In genomic region chr13:106998664-106999063, GRCh38 we compare ENCODE assay signal across 25 cellular contexts.
"Had no signal": no experiment of that assay in that cellular context is flagged by ENCODE, and none has a peak within 500 bp of the region (broad histone marks: within the 10 kb centered on the region; RNA-seq: fewer than 3 reads in every experiment).

No MANE protein-coding gene starts in this region.

- ATAC-seq: left colon; natural killer cell; right lobe of liver; stimulated activated memory B cell treated with anti-CD40 and anti-IgM and Interleukin-4, amounts not matched to agents 10 μg/mL and 1 μg/mL and 100 μg/mL, for 72 hours; stimulated activated naive CD8-positive, alpha-beta T cell treated with anti-CD3 and anti-CD28 coated beads, Interleukin-15, amount 100 ng/mL, for 72 hours had no signal

- DNase-seq: hypothalamus; immature natural killer cell; kidney; left colon; left ventricle myocardium inferior; mesendoderm; naive B cell; natural killer cell; nephron progenitor cell; ovary; right lobe of liver; stimulated activated CD4-positive, alpha-beta T cell treated with anti-CD3 and anti-CD28 coated beads, Interleukin-1b, Interleukin-23, amount 100 ng/mL, for 48 hours; stimulated activated CD4-positive, alpha-beta T cell treated with anti-CD3 and anti-CD28 coated beads, Interleukin-2, amount 100 ng/mL, for 48 hours; stimulated activated CD4-positive, alpha-beta T cell treated with anti-CD3 and anti-CD28 coated beads, Interleukin-4, amount 100 ng/mL, for 4 hours; stimulated activated CD8-positive, alpha-beta memory T cell treated with anti-CD3 and anti-CD28 coated beads, Interleukin-4, amount 100 ng/mL, for 48 hours; stimulated activated naive CD4-positive, alpha-beta T cell treated with Interleukin-2 at 50 U/mL for 16 hours; stimulated activated naive CD8-positive, alpha-beta T cell treated with anti-CD3 and anti-CD28 coated beads, Interleukin-15, amount 100 ng/mL, for 72 hours; substantia nigra had no signal

- FAIRE-seq: islet of Langerhans, kidney had no signal

- H3K4me1 ChIP-seq: left ventricle myocardium inferior, right atrium auricular region, tibial nerve, vagina had no signal

- H3K27me3 ChIP-seq: ovary, right atrium auricular region, right lobe of liver, tibial nerve, vagina had no signal

- H3K36me3 ChIP-seq: left ventricle myocardium inferior, ovary, right atrium auricular region, right lobe of liver, tibial nerve, vagina had no signal

- H3K4me3 ChIP-seq: left ventricle myocardium inferior, lung, ovary, right atrium auricular region, right lobe of liver, smooth muscle cell, tibial nerve, vagina had no signal

- H3K27ac ChIP-seq: left ventricle myocardium inferior, ovary, right atrium auricular region, right lobe of liver, tibial nerve, vagina had no signal

- H3K9me3 ChIP-seq: left ventricle myocardium inferior, ovary, right lobe of liver, tibial nerve, vagina had no signal

- H3K4me2 ChIP-seq: smooth muscle cell had no signal
